Comparison of ENCODE assay signal across 1 cellular context in the genomic region with DNA sequence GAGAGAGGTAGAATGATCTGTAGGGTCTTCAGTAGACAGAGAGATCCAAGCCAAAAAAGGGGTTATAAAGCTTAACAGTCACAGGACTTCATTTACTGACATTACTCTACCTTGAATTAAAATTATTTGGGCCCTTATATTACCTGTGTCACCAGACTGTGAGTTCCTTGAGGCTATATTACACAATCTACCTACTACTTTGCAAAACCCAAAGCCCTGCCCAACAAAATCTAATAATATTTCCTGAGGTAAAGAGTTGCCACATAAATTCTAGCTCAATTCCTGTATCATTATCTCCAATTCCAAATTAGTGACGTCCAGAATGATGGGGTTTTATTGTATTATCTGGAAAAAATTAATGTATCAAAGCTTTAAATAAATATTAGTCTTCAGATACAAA.
TF ChIP-seq lines count a peak whose summit lies in the region.

No MANE protein-coding gene starts in this region.

TF ChIP-seq in WTC11, 78 proteins besides CTCF, POLR2A, EP300 and RAD21 (continued from another document):
- TF ChIP-seq ZSCAN18 (CRISPR knock-in tag; IDR thresholded peaks at IDR 0.05), result no peak
- no peak for TF ChIP-seq HMGA2 (CRISPR knock-in tag; IDR thresholded peaks at IDR 0.05)
- no peak for TF ChIP-seq ZNF138 (CRISPR knock-in tag; conservative IDR thresholded peaks at IDR 0.05)
- TF ChIP-seq ATF6 (CRISPR knock-in tag; IDR thresholded peaks at IDR 0.05), result no peak
- no peak for TF ChIP-seq RORB (CRISPR knock-in tag; IDR thresholded peaks at IDR 0.05)
- TF ChIP-seq TEAD4 (CRISPR knock-in tag; IDR thresholded peaks at IDR 0.05), result no peak
- TF ChIP-seq NFATC4 (CRISPR knock-in tag; IDR thresholded peaks at IDR 0.05), result no peak
- TF ChIP-seq, protein P1, sequence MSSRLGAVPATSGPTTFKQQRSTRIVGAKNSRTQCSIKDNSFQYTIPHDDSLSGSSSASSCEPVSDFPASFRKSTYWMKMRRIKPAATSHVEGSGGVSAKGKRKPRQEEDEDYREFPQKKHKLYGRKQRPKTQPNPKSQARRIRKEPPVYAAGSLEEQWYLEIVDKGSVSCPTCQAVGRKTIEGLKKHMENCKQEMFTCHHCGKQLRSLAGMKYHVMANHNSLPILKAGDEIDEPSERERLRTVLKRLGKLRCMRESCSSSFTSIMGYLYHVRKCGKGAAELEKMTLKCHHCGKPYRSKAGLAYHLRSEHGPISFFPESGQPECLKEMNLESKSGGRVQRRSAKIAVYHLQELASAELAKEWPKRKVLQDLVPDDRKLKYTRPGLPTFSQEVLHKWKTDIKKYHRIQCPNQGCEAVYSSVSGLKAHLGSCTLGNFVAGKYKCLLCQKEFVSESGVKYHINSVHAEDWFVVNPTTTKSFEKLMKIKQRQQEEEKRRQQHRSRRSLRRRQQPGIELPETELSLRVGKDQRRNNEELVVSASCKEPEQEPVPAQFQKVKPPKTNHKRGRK (CRISPR knock-in tag; IDR thresholded peaks at IDR 0.05; ENCODE audit: borderline replicate concordance), result no peak
- TF ChIP-seq ELF4 (CRISPR knock-in tag; IDR thresholded peaks at IDR 0.05; ENCODE audit: low read depth), result no peak
- no peak for TF ChIP-seq ESRRA (CRISPR knock-in tag; IDR thresholded peaks at IDR 0.05; ENCODE audit: borderline replicate concordance)
- TF ChIP-seq CREM (CRISPR knock-in tag; IDR thresholded peaks at IDR 0.05), result no peak
